ENCODE assay signal across 8 cellular contexts in the genomic region with DNA sequence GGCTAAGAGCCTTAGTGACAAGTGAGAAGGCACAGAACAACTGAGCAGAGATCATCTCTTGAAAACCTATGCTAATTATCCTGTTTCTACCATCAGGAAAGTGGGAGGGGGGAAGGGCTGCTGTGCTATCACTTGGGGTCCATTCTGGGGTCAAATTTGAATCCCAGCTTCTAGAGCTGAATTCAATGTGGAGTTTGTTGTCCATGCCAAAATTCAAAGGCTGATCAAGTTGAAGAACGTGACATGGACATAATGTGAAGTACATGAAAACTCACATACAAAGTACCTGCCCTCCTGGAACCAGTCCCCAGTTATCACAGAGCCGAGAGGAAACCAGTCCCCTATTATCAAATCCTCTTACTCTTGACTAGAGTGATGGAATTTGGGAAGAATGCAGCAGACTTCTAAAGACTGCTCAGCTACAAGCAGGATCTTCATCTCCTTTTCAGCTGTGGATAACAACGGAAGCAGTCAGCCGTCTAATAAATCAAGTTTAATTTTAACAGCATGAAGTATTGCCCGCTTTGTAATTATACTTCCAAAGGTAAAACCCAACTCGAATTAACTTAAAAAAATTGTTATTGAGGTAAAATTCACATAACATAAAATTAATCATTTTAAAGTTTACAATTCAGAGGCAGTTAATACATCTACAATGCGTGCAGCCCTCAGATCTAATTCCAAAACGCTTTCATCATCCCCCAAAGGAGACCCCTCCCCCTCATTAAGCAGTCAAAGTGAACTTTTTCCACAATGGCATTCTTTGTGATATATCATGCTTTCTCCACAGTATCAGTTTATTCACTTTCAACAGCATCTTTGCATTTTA.
DNase-seq lines count a peak whose midpoint lies in the region; ATAC-seq and TF ChIP-seq lines count a peak whose summit lies in the region.

No MANE protein-coding gene starts in this region.

- CTCF ChIA-PET in activated CD8-positive, alpha-beta memory T cell treated with anti-CD3 and anti-CD28 coated beads, Interleukin-2, amount 10 ng/mL, durations not matched to agents 7 days and 5 days (lab: Charles Lee): interaction anchor here (0.6 to 1.9 kb wide), 4 partner anchors 11 to 466 kb away, joined by 3 to 5 read pairs (median 4); no protein-coding TSS in a partner anchor

- DNase-seq in HCEC 1CT (peak; percentile 69), Right ventricle myocardium superior (no peak), smooth muscle cell (lab: John Stamatoyannopoulos, UW; ENCODE audit: unreplicated experiment) (no peak), NCI-H146 (lab: John Stamatoyannopoulos, UW) (no peak), CD1c-positive myeloid dendritic cell (ENCODE audit: extremely low spot score) (no peak)
- DNase-seq in activated CD8-positive, alpha-beta memory T cell treated with anti-CD3 and anti-CD28 coated beads, Interleukin-2, amount 10 ng/mL, durations not matched to agents 7 days and 5 days: no peak

- no peak overlapping the region for H3K4me3 ChIP-seq in smooth muscle cell

- no peaks in the 10 kb centered on the region for H3K27me3 Mint-ChIP-seq in activated CD8-positive, alpha-beta memory T cell treated with anti-CD3 and anti-CD28 coated beads, Interleukin-2, amount 10 ng/mL, durations not matched to agents 7 days and 5 days

- peak overlapping the region; percentile 69 for H3K27ac ChIP-seq in smooth muscle cell (ENCODE audit: low read depth)

- no peaks in the 10 kb centered on the region for H3K27me3 ChIP-seq in smooth muscle cell (ENCODE audit: low read depth)

- peak overlapping the region; percentile 5 for H3K9ac ChIP-seq in smooth muscle cell (ENCODE audit: low read depth)

- H3K36me3 Mint-ChIP-seq in activated CD8-positive, alpha-beta memory T cell treated with anti-CD3 and anti-CD28 coated beads, Interleukin-2, amount 10 ng/mL, durations not matched to agents 7 days and 5 days: peaks cover 19% of the 10 kb centered on the region

- 18% methylated on average over 8 of the region's 8 CpGs for WGBS in smooth muscle cell (ENCODE audit: low lambda C conversion rate)

- peak overlapping the region; percentile 84 for H3K27ac Mint-ChIP-seq in activated CD8-positive, alpha-beta memory T cell treated with anti-CD3 and anti-CD28 coated beads, Interleukin-2, amount 10 ng/mL, durations not matched to agents 7 days and 5 days

- intact Hi-C loops in Right ventricle myocardium superior (cut with DNase I): no loop called here

- H3K9me3 Mint-ChIP-seq in activated CD8-positive, alpha-beta memory T cell treated with anti-CD3 and anti-CD28 coated beads, Interleukin-2, amount 10 ng/mL, durations not matched to agents 7 days and 5 days (ENCODE audit: low read depth): no peaks in the 10 kb centered on the region

- peaks cover 35% of the 10 kb centered on the region for H3F3A ChIP-seq in smooth muscle cell (ENCODE audit: low read depth)

- TF ChIP-seq CTCF in smooth muscle cell (IDR thresholded peaks at IDR 0.05; ENCODE audit: borderline replicate concordance, insufficient read depth, poor library complexity, severe bottlenecking): no peak

- peaks cover 98% of the 10 kb centered on the region for H4K20me1 ChIP-seq in smooth muscle cell (ENCODE audit: low read depth)

- no peaks in the 10 kb centered on the region for H3K36me3 ChIP-seq in smooth muscle cell (ENCODE audit: low read depth)

- H3K4me1 Mint-ChIP-seq in activated CD8-positive, alpha-beta memory T cell treated with anti-CD3 and anti-CD28 coated beads, Interleukin-2, amount 10 ng/mL, durations not matched to agents 7 days and 5 days: peaks cover 58% of the 10 kb centered on the region

- peaks cover 34% of the 10 kb centered on the region for H3K4me1 ChIP-seq in smooth muscle cell (ENCODE audit: low read depth)

- H3K4me2 ChIP-seq in smooth muscle cell: peak overlapping the region; percentile 60

- H3K9me3 ChIP-seq in smooth muscle cell (replicated peaks; ENCODE audit: low read depth): no peaks in the 10 kb centered on the region

- H2AFZ ChIP-seq in smooth muscle cell (ENCODE audit: low read depth): no peak overlapping the region

- H3K4me3 Mint-ChIP-seq in activated CD8-positive, alpha-beta memory T cell treated with anti-CD3 and anti-CD28 coated beads, Interleukin-2, amount 10 ng/mL, durations not matched to agents 7 days and 5 days: no peak overlapping the region

- no peak for ATAC-seq in activated CD8-positive, alpha-beta memory T cell treated with anti-CD3 and anti-CD28 coated beads, Interleukin-2, amount 10 ng/mL, durations not matched to agents 7 days and 5 days
- ATAC-seq in Right ventricle myocardium superior (ENCODE audit: poor library complexity): peak; percentile 30
- ATAC-seq in GM18502 (IDR thresholded peaks at IDR 0.05; ENCODE audit: poor library complexity, unreplicated experiment): no peak
- no peak for ATAC-seq in GM19324 (IDR thresholded peaks at IDR 0.05; ENCODE audit: low FRiP score, unreplicated experiment)

- peaks cover 82% of the 10 kb centered on the region for H3K79me2 ChIP-seq in smooth muscle cell (ENCODE audit: low read depth)
